ENCODE assay signal across 16 cellular contexts in the genomic region with DNA sequence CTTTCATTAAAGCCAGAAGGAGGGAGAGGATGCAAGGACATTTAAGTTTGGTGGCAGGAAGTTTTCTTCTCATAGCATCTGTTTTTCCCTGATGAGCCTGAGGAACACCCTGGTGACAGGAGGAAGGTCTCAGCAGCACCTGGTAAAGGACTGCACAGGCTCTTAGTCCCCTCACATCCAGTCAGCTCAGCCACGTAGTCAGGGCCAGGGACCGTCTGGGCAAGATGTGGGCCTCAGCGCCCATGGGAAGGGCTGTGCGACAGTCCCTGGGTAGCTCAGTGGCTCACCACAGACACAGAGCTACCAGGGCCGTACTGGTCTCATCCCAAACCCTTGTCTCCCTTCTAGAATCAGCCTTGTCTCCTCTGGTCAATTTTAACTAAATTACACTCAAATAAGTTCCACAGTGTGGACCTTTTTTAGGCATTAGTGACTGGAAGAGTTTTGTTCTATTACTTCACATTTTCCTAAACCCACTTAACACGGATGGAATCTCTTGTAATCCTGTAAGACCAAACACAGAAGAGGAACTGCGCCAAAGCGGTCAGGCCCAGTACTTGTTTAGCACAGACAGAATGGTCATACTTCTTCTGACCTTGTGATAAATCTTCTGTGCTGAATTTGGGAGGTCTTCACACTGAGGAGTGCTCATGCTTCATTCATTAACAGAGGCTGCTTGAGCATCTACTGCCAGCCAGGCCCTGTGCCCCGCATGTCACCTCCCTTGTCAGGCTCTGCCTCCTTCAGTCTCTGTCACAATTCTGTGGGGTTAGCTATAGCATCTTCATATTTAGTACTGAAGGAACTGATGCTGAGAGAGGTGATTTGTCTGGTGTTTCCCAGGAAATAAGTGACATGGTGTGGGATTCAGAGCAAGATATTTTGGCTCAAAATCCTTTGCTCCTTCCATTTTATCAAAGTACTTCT.
"Had no signal": no experiment of that assay in that cellular context is flagged by ENCODE, and none has a peak within 500 bp of the region (broad histone marks: within the 10 kb centered on the region; RNA-seq: fewer than 3 reads in every experiment).

No MANE protein-coding gene starts in this region.

- H3K27me3 ChIP-seq: heart right ventricle, neural progenitor cell, ovary had no signal

- DNase-seq: activated CD4-positive, alpha-beta T cell treated with anti-CD3 and anti-CD28 coated beads, Interleukin-2, amount 50 U/mL, for 4 hours; activated CD8-positive, alpha-beta memory T cell treated with anti-CD3 and anti-CD28 coated beads, Interleukin-2, amount 10 ng/mL, durations not matched to agents 7 days and 5 days; activated effector memory CD4-positive, alpha-beta T cell treated with anti-CD3 and anti-CD28 coated beads, Interleukin-2, amount 50 U/mL, for 16 hours; activated T-cell treated with anti-CD3 and anti-CD28 coated beads, Interleukin-2, amount 50 U/mL, for 24 hours; foreskin melanocyte; heart right ventricle; left ventricle myocardium superior; mesendoderm; ovary; stimulated activated CD4-positive, alpha-beta T cell treated with anti-CD3 and anti-CD28 coated beads, Interleukin-15, amount 100 ng/mL, for 24 hours; T-helper 2 cell had no signal

- H3K4me2 ChIP-seq: neural progenitor cell had no signal

- H3K36me3 ChIP-seq: heart right ventricle, neural progenitor cell, ovary had no signal

- H3K36me3 Mint-ChIP-seq: activated CD8-positive, alpha-beta memory T cell treated with anti-CD3 and anti-CD28 coated beads, Interleukin-2, amount 10 ng/mL, durations not matched to agents 7 days and 5 days; neural progenitor cell; type B pancreatic cell had no signal

- H3K4me3 Mint-ChIP-seq: activated CD8-positive, alpha-beta memory T cell treated with anti-CD3 and anti-CD28 coated beads, Interleukin-2, amount 10 ng/mL, durations not matched to agents 7 days and 5 days; activated naive CD8-positive, alpha-beta T cell; activated T-cell treated with anti-CD3 and anti-CD28 coated beads, Interleukin-2, amount 50 U/mL, for 24 hours; neural progenitor cell; type B pancreatic cell had no signal

- H3K4me3 ChIP-seq: heart right ventricle, neural progenitor cell, ovary had no signal

- ATAC-seq: activated CD4-positive, CD25-positive, alpha-beta regulatory T cell treated with anti-CD3 and anti-CD28 coated beads, Interleukin-2, amount 50 U/mL, for 24 hours; activated CD8-positive, alpha-beta memory T cell treated with anti-CD3 and anti-CD28 coated beads, Interleukin-2, amount 10 ng/mL, durations not matched to agents 7 days and 5 days; esophagus mucosa; heart right ventricle; left ventricle myocardium superior had no signal

- H3K27ac Mint-ChIP-seq: activated CD8-positive, alpha-beta memory T cell treated with anti-CD3 and anti-CD28 coated beads, Interleukin-2, amount 10 ng/mL, durations not matched to agents 7 days and 5 days; activated naive CD8-positive, alpha-beta T cell; activated T-cell treated with anti-CD3 and anti-CD28 coated beads, Interleukin-2, amount 50 U/mL, for 24 hours; neural progenitor cell; type B pancreatic cell had no signal

- H3K9me3 ChIP-seq: heart right ventricle, ovary had no signal

- H3K4me1 Mint-ChIP-seq: activated CD8-positive, alpha-beta memory T cell treated with anti-CD3 and anti-CD28 coated beads, Interleukin-2, amount 10 ng/mL, durations not matched to agents 7 days and 5 days had no signal

- H2AFZ ChIP-seq: neural progenitor cell had no signal

- H3K27me3 Mint-ChIP-seq: activated CD8-positive, alpha-beta memory T cell treated with anti-CD3 and anti-CD28 coated beads, Interleukin-2, amount 10 ng/mL, durations not matched to agents 7 days and 5 days; activated naive CD8-positive, alpha-beta T cell; activated T-cell treated with anti-CD3 and anti-CD28 coated beads, Interleukin-2, amount 50 U/mL, for 24 hours; type B pancreatic cell had no signal

- H3K9me3 Mint-ChIP-seq: activated T-cell treated with anti-CD3 and anti-CD28 coated beads, Interleukin-2, amount 50 U/mL, for 24 hours; neural progenitor cell; type B pancreatic cell had no signal

- H3K27ac ChIP-seq: heart right ventricle, neural progenitor cell, ovary had no signal

- H3K9ac ChIP-seq: neural progenitor cell had no signal
